In genomic region chr17:18780991-18781718, GRCh38 we compare ENCODE assay signal across 8 cellular contexts. TPM values are rescaled to one million over a fixed set of nuclear protein-coding genes. Genes with fewer than 3 reads are reported as not detected.
DNase-seq lines count a peak whose midpoint lies in the region; ATAC-seq, FAIRE-seq and TF ChIP-seq lines count a peak whose summit lies in the region.
"Not testable (repeated sequence)": the region's sequence is repeated elsewhere in the genome, so short reads cannot be mapped to it uniquely, and the experiment has no call there.

TSS of gene TVP23B (plus strand) at chr17:18781183. CDS start at chr17:18781294, 111 bp downstream.

- H3K79me2 ChIP-seq in keratinocyte (ENCODE audit: control insufficient read depth, insufficient read depth, low read length) = peaks cover 24% of the 10 kb centered on the region

- not testable (repeated sequence) for H3K36me3 ChIP-seq in keratinocyte (ENCODE audit: control insufficient read depth in 2 of 2, extremely low read depth in 1 of 2, insufficient read depth in 2 of 2, low read length in 2 of 2)

- not testable (repeated sequence) for H4K20me1 ChIP-seq in keratinocyte (ENCODE audit: control insufficient read depth, extremely low read depth, insufficient read depth, low read length)

- not testable (repeated sequence) for H3K27me3 ChIP-seq in keratinocyte (ENCODE audit: control insufficient read depth, extremely low read depth, insufficient read depth, low read length)

- H3K4me1 ChIP-seq in keratinocyte (ENCODE audit: control insufficient read depth, extremely low read depth, insufficient read depth, low read length) = not testable (repeated sequence)

- H2AFZ ChIP-seq in keratinocyte (ENCODE audit: control insufficient read depth, low read length) = peak within 1 kb of the TSS; percentile 40

- H3K9me1 ChIP-seq in keratinocyte (ENCODE audit: control insufficient read depth, extremely low read depth, insufficient read depth, low read length) = not testable (repeated sequence)

- peak within 1 kb of the TSS; percentile 72 for H3K9ac ChIP-seq in keratinocyte (ENCODE audit: control insufficient read depth, extremely low read depth, insufficient read depth, low read length)

- not testable (repeated sequence) for H3K9me3 ChIP-seq in keratinocyte (ENCODE audit: control insufficient read depth, low read depth, low read length)

- not testable (repeated sequence) for FAIRE-seq in keratinocyte (lab: Jason Lieb, UNC)

- H3K4me3 ChIP-seq in keratinocyte (ENCODE audit: control insufficient read depth in 2 of 3, extremely low read depth in 1 of 3, insufficient read depth in 2 of 3, low read depth in 1 of 3, low read length in 3 of 3) = peak within 1 kb of the TSS; percentile 49 to 59 (median 56)

- H3K27ac ChIP-seq in keratinocyte (ENCODE audit: control insufficient read depth, insufficient read depth, low read length) = peak within 1 kb of the TSS; percentile 58

- peak; percentile 69 for TF ChIP-seq POLR2A in GM19099 (IDR thresholded peaks at IDR 0.05; ENCODE audit: extremely low read depth, insufficient read length, low read depth)

- H3K4me2 ChIP-seq in keratinocyte (ENCODE audit: control insufficient read depth, extremely low read depth, insufficient read depth, low read depth, low read length) = peak within 1 kb of the TSS; percentile 64

- ATAC-seq in HG03378 (IDR thresholded peaks at IDR 0.05; ENCODE audit: unreplicated experiment) = peak; percentile 90
- peak; percentile 99 to 100 for ATAC-seq in activated CD4-positive, CD25-positive, alpha-beta regulatory T cell treated with anti-CD3 and anti-CD28 coated beads, Interleukin-2, amount 50 U/mL, for 24 hours

- not testable (repeated sequence) for TF ChIP-seq CTCF in keratinocyte (optimal IDR thresholded peaks at IDR 0.05 in 1 of 3, IDR thresholded peaks at IDR 0.05 in 1 of 3, conservative IDR thresholded peaks at IDR 0.05 in 1 of 3; ENCODE audit: extremely low read depth in 1 of 3, insufficient read depth in 2 of 3, low read length in 3 of 3)

- DNase-seq in AML-193 (lab: John Stamatoyannopoulos, UW) (peak; percentile 55 to 71), NCI-H446 treated with DMSO at 0.1 percent for 48 hours (lab: John Stamatoyannopoulos, UW) (peak; percentile 87), cerebellar cortex (ENCODE audit: low spot score) (peak; percentile 96), keratinocyte (ENCODE audit: low read depth, low spot score) (peak; percentile 55)
- peak; percentile 95 to 98 (median 97) for DNase-seq in stimulated activated CD4-positive, alpha-beta T cell treated with anti-CD3 and anti-CD28 coated beads, Interleukin-12 subunit alpha, Interleukin-12 subunit beta, amount 100 ng/mL, for 48 hours (ENCODE audit: low read depth in 2 of 3, low spot score in 1 of 3)

- dilution Hi-C loops in keratinocyte (cut with MboI; ENCODE audit: extremely low pct_ligation_motif_present, low sequenced_read_pairs) = not testable (repeated sequence)

RNA-seq across cellular contexts. Expression of gene TVP23B, which starts in this region (rescaled TPM):
- 35.7 to 76.5 TPM (median 53.0 TPM) in 3 replicates for polyA plus RNA-seq in keratinocyte
- polyA plus RNA-seq in keratinocyte (2011; ENCODE audit: low read depth) = 34.5 TPM
- polyA plus RNA-seq in keratinocyte (2011; cell fraction: cytosol; rRNA removed) = 28.4 and 53.1 TPM in 2 replicates
- 43.6 and 67.3 TPM in 2 replicates for polyA plus RNA-seq in keratinocyte (2011; cell fraction: nucleus; rRNA removed)
- 36.4 and 59.6 TPM in 2 replicates for polyA plus RNA-seq in keratinocyte (2012; ENCODE audit: low replicate concordance)
- polyA minus RNA-seq in keratinocyte = 15.2 to 70.4 TPM (median 37.9 TPM) in 3 replicates
- 35.3 TPM for polyA minus RNA-seq in keratinocyte (2011; cell fraction: cytosol; rRNA and poly(A)+ RNA removed)
- polyA minus RNA-seq in keratinocyte (2011; cell fraction: nucleus; rRNA and poly(A)+ RNA removed) = 36.8 and 62.1 TPM in 2 replicates

Comparison
In these comparisons a context has a peak if more than half of its experiments do, and no peak if none do; other contexts are left out.
1. Peak in every context shown above with its lines: DNase-seq, ATAC-seq, H3K4me3 ChIP-seq and H3K27ac ChIP-seq.